Comparison of ENCODE assay signal across 8 cellular contexts in the genomic region with DNA sequence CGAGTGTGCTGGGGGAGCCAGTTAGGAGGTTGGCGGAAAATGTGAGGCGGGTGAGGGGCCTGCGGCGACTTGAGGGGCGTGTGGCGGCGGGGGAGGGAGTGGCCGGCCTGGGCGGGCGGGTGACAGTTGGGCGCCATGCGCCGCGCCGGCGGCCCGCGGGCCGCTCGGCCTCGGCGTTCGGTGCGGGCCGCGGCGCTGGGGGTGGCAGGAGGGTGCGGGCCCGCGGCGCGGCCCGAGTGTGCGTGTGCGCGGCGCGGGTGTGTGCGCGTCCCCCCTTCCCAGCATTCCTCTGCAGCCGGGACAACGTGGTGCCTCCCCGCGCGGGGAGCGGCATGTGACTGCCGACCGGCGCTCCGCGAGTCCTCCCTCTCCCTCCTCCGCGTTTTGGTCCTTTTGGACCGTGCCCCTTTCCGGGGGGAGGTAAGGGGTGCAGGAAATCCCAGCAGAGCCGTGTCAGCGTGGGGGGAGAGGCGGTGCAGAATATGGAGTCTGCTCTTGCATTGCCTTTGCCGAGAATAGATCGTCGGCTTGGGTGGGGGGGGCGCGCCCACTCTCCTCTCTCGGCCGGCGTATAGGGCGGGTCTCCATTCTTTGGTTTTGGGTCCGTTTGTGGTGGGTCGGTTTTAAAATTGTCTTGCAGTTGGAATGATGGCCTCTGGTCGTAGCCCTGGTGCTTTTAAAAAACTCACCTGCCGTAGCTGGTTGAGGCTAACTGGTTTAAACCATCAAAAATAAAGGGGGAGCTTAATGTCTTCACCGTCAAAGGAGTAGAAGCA. TPM values are rescaled to one million over a fixed set of nuclear protein-coding genes. Genes with fewer than 3 reads are reported as not detected.
DNase-seq lines count a peak whose midpoint lies in the region; ATAC-seq lines count a peak whose summit lies in the region.

No MANE protein-coding gene starts in this region.

- no peaks in the 10 kb centered on the region for H3K9me3 Mint-ChIP-seq in activated T-cell treated with anti-CD3 and anti-CD28 coated beads, Interleukin-2, amount 50 U/mL, for 4 hours

- no peaks in the 10 kb centered on the region for H3K36me3 ChIP-seq in muscle layer of colon (ENCODE audit: insufficient read depth, low read length)

- H3K27ac ChIP-seq in muscle layer of colon (ENCODE audit: low read depth, low read length) = peak overlapping the region; percentile 97

- ATAC-seq in activated T-cell treated with anti-CD3 and anti-CD28 coated beads, Interleukin-2, amount 50 U/mL, for 4 hours = peak; percentile 4
- peak; percentile 1 for ATAC-seq in esophagus mucosa
- ATAC-seq in HG03354 (IDR thresholded peaks at IDR 0.05; ENCODE audit: poor library complexity, severe bottlenecking, unreplicated experiment) = no peak
- ATAC-seq in HG02571 (IDR thresholded peaks at IDR 0.05; ENCODE audit: unreplicated experiment) = no peak

- H3K9ac ChIP-seq in muscle layer of colon (ENCODE audit: low read length) = peak overlapping the region; percentile 92

- no peaks in the 10 kb centered on the region for H3K27me3 Mint-ChIP-seq in activated T-cell treated with anti-CD3 and anti-CD28 coated beads, Interleukin-2, amount 50 U/mL, for 4 hours (ENCODE audit: low read depth)

- no peaks in the 10 kb centered on the region for H3K9me3 ChIP-seq in muscle layer of colon (ENCODE audit: low read length)

- peaks cover 58% of the 10 kb centered on the region for H3K4me1 Mint-ChIP-seq in activated T-cell treated with anti-CD3 and anti-CD28 coated beads, Interleukin-2, amount 50 U/mL, for 4 hours (ENCODE audit: low read depth)

- peak; percentile 73 for DNase-seq in GM03348 (ENCODE audit: low spot score)
- peak; percentile 65 for DNase-seq in NCI-H226
- peak; percentile 53 for DNase-seq in activated T-cell treated with anti-CD3 and anti-CD28 coated beads, Interleukin-2, amount 50 U/mL, for 4 hours
- DNase-seq in stimulated activated naive CD4-positive, alpha-beta T cell (lab: John Stamatoyannopoulos, UW) = peak; percentile 32 to 61 (median 38)

- H3K4me1 ChIP-seq in muscle layer of colon (ENCODE audit: insufficient read depth, low read length) = peaks cover 61% of the 10 kb centered on the region

- H3K4me3 ChIP-seq in muscle layer of colon (ENCODE audit: low read depth in 1 of 2, low read length in 2 of 2) = peak overlapping the region; percentile 83 to 98

- no peaks in the 10 kb centered on the region for H3K27me3 ChIP-seq in muscle layer of colon (ENCODE audit: control insufficient read depth in 1 of 2, insufficient read depth in 2 of 2, low read length in 2 of 2)

- H3K4me3 Mint-ChIP-seq in activated T-cell treated with anti-CD3 and anti-CD28 coated beads, Interleukin-2, amount 50 U/mL, for 4 hours = peak overlapping the region; percentile 96

- peaks cover 10% of the 10 kb centered on the region for H3K36me3 Mint-ChIP-seq in activated T-cell treated with anti-CD3 and anti-CD28 coated beads, Interleukin-2, amount 50 U/mL, for 4 hours (ENCODE audit: insufficient read depth)

RNA-seq across cellular contexts. Expression of gene LARP1, which starts 1.9 kb away (rescaled TPM):
- 100 to 1,000 TPM; 412 to 443 (median 432) TPM for total RNA-seq in activated T-cell treated with anti-CD3 and anti-CD28 coated beads, Interleukin-2, amount 50 U/mL, for 4 hours
- total RNA-seq in esophagus mucosa = 144 TPM

Comparison
In these comparisons a context has a peak if more than half of its experiments do, and no peak if none do; other contexts are left out.
1. ATAC-seq: peak in activated T-cell treated with anti-CD3 and anti-CD28 coated beads, Interleukin-2, amount 50 U/mL, for 4 hours (2 of 2) and esophagus mucosa (single experiment); none in HG03354 (single experiment) and HG02571 (single experiment).
2. Peak in every context shown above with its lines, with median percentiles within 50 percentile points of each other: DNase-seq.